Comparison of ENCODE assay signal across 8 cellular contexts in the genomic region with DNA sequence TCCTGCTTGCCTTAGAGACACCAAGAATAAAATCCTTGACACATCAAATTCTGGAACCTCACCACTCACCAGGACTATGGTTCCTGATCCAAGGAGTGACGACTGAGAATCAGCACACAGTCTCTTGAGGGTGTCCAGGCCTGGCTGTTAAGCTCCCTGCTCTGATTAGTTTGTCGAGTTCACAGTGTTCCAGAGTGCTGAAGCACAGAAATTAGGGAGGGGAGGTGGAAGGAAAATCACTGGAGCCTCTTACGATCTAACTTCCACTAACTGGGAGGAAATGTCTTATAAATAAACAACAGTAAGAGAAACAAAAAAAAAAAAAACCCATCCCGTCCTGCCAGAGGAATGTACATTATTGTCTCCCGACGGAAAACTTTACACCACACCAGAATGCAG.
DNase-seq lines count a peak whose midpoint lies in the region; ATAC-seq and TF ChIP-seq lines count a peak whose summit lies in the region.

No MANE protein-coding gene starts in this region.

- H3K36me3 Mint-ChIP-seq in memory B cell = peaks cover 20% of the 10 kb centered on the region

- no peak overlapping the region for H3K27ac ChIP-seq in HUES64 (ENCODE audit: low read depth, low read length)
- peak overlapping the region; percentile 82 for H3K27ac ChIP-seq in duodenal mucosa (ENCODE audit: low read depth, low read length)
- H3K27ac ChIP-seq in tibial nerve = peak overlapping the region; percentile 84 to 94 (median 90)

- DNase-seq in memory B cell (ENCODE audit: low spot score in 2 of 2) (no peak), tibial nerve (ENCODE audit: low spot score in 2 of 2) (peak; percentile 33 to 81)
- no peak for DNase-seq in stimulated activated CD4-positive, alpha-beta T cell treated with anti-CD3 and anti-CD28 coated beads, Interleukin-4, amount 100 ng/mL, for 1 hour

- H3K27ac Mint-ChIP-seq in memory B cell = peak overlapping the region; percentile 55

- H3K9ac ChIP-seq in HUES64 (ENCODE audit: low read depth, low read length) (peak overlapping the region; percentile 38; the same call in 1 of the 2 replicates), duodenal mucosa (ENCODE audit: low read depth in 1 of 2, low read length in 2 of 2) (peak overlapping the region in 1 of 2 donors; percentile 16)

- ATAC-seq in memory B cell (ENCODE audit: low read depth) (no peak), GM18868 (IDR thresholded peaks at IDR 0.05; ENCODE audit: unreplicated experiment) (no peak), GM21529 (IDR thresholded peaks at IDR 0.05; ENCODE audit: unreplicated experiment) (no peak), GM18498 (IDR thresholded peaks at IDR 0.05; ENCODE audit: unreplicated experiment) (no peak)

- no peak overlapping the region for H3K4me3 Mint-ChIP-seq in memory B cell

- peak in 1 of 2 donors; percentile 25 for TF ChIP-seq POLR2A in tibial nerve (IDR thresholded peaks at IDR 0.05)

- H3K27me3 ChIP-seq in HUES64 (ENCODE audit: insufficient read depth, low read length) (no peaks in the 10 kb centered on the region), duodenal mucosa (ENCODE audit: control insufficient read depth in 1 of 2, insufficient read depth in 2 of 2, low read length in 2 of 2) (no peaks in the 10 kb centered on the region), tibial nerve (no peaks in the 10 kb centered on the region)

- no peaks in the 10 kb centered on the region for H3K27me3 Mint-ChIP-seq in memory B cell

- H3K4me3 ChIP-seq in HUES64 (ENCODE audit: low read length) (peak overlapping the region; percentile 12; the same call in 1 of the 2 replicates), duodenal mucosa (ENCODE audit: low read depth in 1 of 2, low read length in 2 of 2) (peak overlapping the region; percentile 40 to 46), tibial nerve (peak overlapping the region; percentile 28 to 51 (median 38))

- H3K36me3 ChIP-seq in HUES64 (ENCODE audit: insufficient read depth, low read length) (no peaks in the 10 kb centered on the region), duodenal mucosa (ENCODE audit: control insufficient read depth in 1 of 2, insufficient read depth in 2 of 2, low read length in 2 of 2) (no peaks in the 10 kb centered on the region), tibial nerve (no peaks in the 10 kb centered on the region)

- H3K9me3 ChIP-seq in HUES64 (ENCODE audit: insufficient read depth, low read depth, low read length) (no peaks in the 10 kb centered on the region), duodenal mucosa (ENCODE audit: control insufficient read depth in 1 of 2, low read length in 2 of 2) (no peaks in the 10 kb centered on the region), tibial nerve (no peaks in the 10 kb centered on the region)

- H3K9me3 Mint-ChIP-seq in memory B cell = no peaks in the 10 kb centered on the region

- H3K4me1 ChIP-seq in HUES64 (ENCODE audit: insufficient read depth, low read length) (peaks cover 12% of the 10 kb centered on the region; the same call in 1 of the 2 replicates), duodenal mucosa (ENCODE audit: control insufficient read depth in 1 of 2, insufficient read depth in 2 of 2, low read length in 2 of 2) (peaks cover 5 to 19% of the 10 kb centered on the region in 2 donors), tibial nerve (peaks cover 0 to 76% (median 30%) of the 10 kb centered on the region in 4 donors)

- TF ChIP-seq CTCF in tibial nerve (IDR thresholded peaks at IDR 0.05) = no peak

- peak; percentile 24 to 83 for TF ChIP-seq EP300 in tibial nerve (IDR thresholded peaks at IDR 0.05)

- 85% methylated on average over 3 of the region's 6 CpGs for WGBS in HUES64
- WGBS in tibial nerve, 2 donors = 7 to 13% methylated on average over 6 of the region's 6 CpGs

- H3K4me1 Mint-ChIP-seq in memory B cell = peaks cover 32% of the 10 kb centered on the region

Comparison
In these comparisons a context has a peak if more than half of its experiments do, and no peak if none do; other contexts are left out.
1. DNase-seq: peak in tibial nerve (2 of 2); none in memory B cell (0 of 2) and stimulated activated CD4-positive, alpha-beta T cell treated with anti-CD3 and anti-CD28 coated beads, Interleukin-4, amount 100 ng/mL, for 1 hour (single experiment).
2. Peak in every context shown above with its lines, with median percentiles within 50 percentile points of each other: H3K4me3 ChIP-seq.